8 cellular contexts compared by ENCODE assay signal in genomic region chr5:368162-369084, GRCh38. TPM values are rescaled to one million over a fixed set of nuclear protein-coding genes. Genes with fewer than 3 reads are reported as not detected.
DNase-seq lines count a peak whose midpoint lies in the region; ATAC-seq and TF ChIP-seq lines count a peak whose summit lies in the region.

No MANE protein-coding gene starts in this region.

- peak overlapping the region; percentile 67 for H3K4me3 Mint-ChIP-seq in natural killer cell treated with Interleukin-12 subunit alpha and Interleukin-12 subunit beta and Interleukin-15 and Interleukin-18, amount 100 ng/mL, for 72 hours
- H3K4me3 Mint-ChIP-seq in endothelial cell (ENCODE audit: unreplicated experiment): no peak overlapping the region

- DNase-seq in D341Med (ENCODE audit: low spot score): peak; percentile 12
- DNase-seq in amniotic stem cell (lab: John Stamatoyannopoulos, UW): peak; percentile 88
- no peak for DNase-seq in natural killer cell treated with Interleukin-12 subunit alpha and Interleukin-12 subunit beta and Interleukin-15 and Interleukin-18, amount 100 ng/mL, for 72 hours (ENCODE audit: low spot score)
- no peak for DNase-seq in endothelial cell (ENCODE audit: low spot score)
- DNase-seq in NCI-H187 (lab: John Stamatoyannopoulos, UW): no peak
- DNase-seq in NCI-H446 (lab: John Stamatoyannopoulos, UW): no peak

- peaks cover 26 to 36% of the 10 kb centered on the region in 2 donors for H3K27me3 Mint-ChIP-seq in natural killer cell treated with Interleukin-12 subunit alpha and Interleukin-12 subunit beta and Interleukin-15 and Interleukin-18, amount 100 ng/mL, for 72 hours
- peaks cover 4% of the 10 kb centered on the region for H3K27me3 Mint-ChIP-seq in endothelial cell (ENCODE audit: unreplicated experiment)

- ATAC-seq in GM19468 (IDR thresholded peaks at IDR 0.05; ENCODE audit: extremely low read depth, unreplicated experiment) (peak; percentile 23), HG03521 (IDR thresholded peaks at IDR 0.05; ENCODE audit: unreplicated experiment) (peak; percentile 44)
- ATAC-seq in natural killer cell treated with Interleukin-12 subunit alpha and Interleukin-12 subunit beta and Interleukin-15 and Interleukin-18, amount 100 ng/mL, for 72 hours: no peak

- TF ChIP-seq CTCF in endothelial cell (IDR thresholded peaks at IDR 0.05; ENCODE audit: unreplicated experiment): no peak

- H3K27ac Mint-ChIP-seq in natural killer cell treated with Interleukin-12 subunit alpha and Interleukin-12 subunit beta and Interleukin-15 and Interleukin-18, amount 100 ng/mL, for 72 hours: peak overlapping the region in 1 of 2 donors; percentile 47
- no peak overlapping the region for H3K27ac Mint-ChIP-seq in endothelial cell (ENCODE audit: unreplicated experiment)

- peaks cover 9% of the 10 kb centered on the region for H3K36me3 Mint-ChIP-seq in natural killer cell treated with Interleukin-12 subunit alpha and Interleukin-12 subunit beta and Interleukin-15 and Interleukin-18, amount 100 ng/mL, for 72 hours
- H3K36me3 Mint-ChIP-seq in endothelial cell (ENCODE audit: low read depth, unreplicated experiment): peaks cover 12% of the 10 kb centered on the region

- H3K4me1 Mint-ChIP-seq in natural killer cell treated with Interleukin-12 subunit alpha and Interleukin-12 subunit beta and Interleukin-15 and Interleukin-18, amount 100 ng/mL, for 72 hours (ENCODE audit: low read depth in 2 of 2): peaks cover 29 to 34% of the 10 kb centered on the region in 2 donors
- peaks cover 14% of the 10 kb centered on the region for H3K4me1 Mint-ChIP-seq in endothelial cell (ENCODE audit: unreplicated experiment)

- peaks cover 7% of the 10 kb centered on the region for H3K9me3 Mint-ChIP-seq in natural killer cell treated with Interleukin-12 subunit alpha and Interleukin-12 subunit beta and Interleukin-15 and Interleukin-18, amount 100 ng/mL, for 72 hours
- H3K9me3 Mint-ChIP-seq in endothelial cell (ENCODE audit: unreplicated experiment): no peaks in the 10 kb centered on the region

RNA-seq across cellular contexts. Expression of gene AHRR, which starts 46.9 kb away (rescaled TPM):
- 10 to 100 TPM in 1 of 2 donors, 1 to 10 TPM in 1; 4.1 to 11.0 TPM for total RNA-seq in natural killer cell treated with Interleukin-12 subunit alpha and Interleukin-12 subunit beta and Interleukin-15 and Interleukin-18, amount 100 ng/mL, for 72 hours
- 8.7 TPM for total RNA-seq in endothelial cell (ENCODE audit: unreplicated experiment)

Comparison
In these comparisons a context has a peak if more than half of its experiments do, and no peak if none do; other contexts are left out.
1. DNase-seq: peak in D341Med (single experiment) and amniotic stem cell (single experiment); none in natural killer cell treated with Interleukin-12 subunit alpha and Interleukin-12 subunit beta and Interleukin-15 and Interleukin-18, amount 100 ng/mL, for 72 hours (single experiment), endothelial cell (single experiment), NCI-H187 (0 of 2) and NCI-H446 (0 of 2).
2. ATAC-seq: peak in GM19468 (single experiment) and HG03521 (single experiment); none in natural killer cell treated with Interleukin-12 subunit alpha and Interleukin-12 subunit beta and Interleukin-15 and Interleukin-18, amount 100 ng/mL, for 72 hours (0 of 2).